In genomic region chr2:176821350-176821749, GRCh38 we compare ENCODE assay signal across 19 cellular contexts.
DNase-seq lines count a peak whose midpoint lies in the region; TF ChIP-seq lines count a peak whose summit lies in the region.
"Had no signal": no experiment of that assay in that cellular context is flagged by ENCODE, and none has a peak within 500 bp of the region (broad histone marks: within the 10 kb centered on the region; RNA-seq: fewer than 3 reads in every experiment).

No MANE protein-coding gene starts in this region.

- no peak overlapping the region for H3K9ac ChIP-seq in OCI-LY3 (ENCODE audit: low read length)

- no peaks in the 10 kb centered on the region for H3K36me3 ChIP-seq in OCI-LY3 (replicated peaks; ENCODE audit: low read depth, low read length)
- H3K36me3 ChIP-seq: brain microvascular endothelial cell had no signal

- H3K27ac ChIP-seq in C4-2B (no peak overlapping the region), OCI-LY3 (ENCODE audit: low read length) (no peak overlapping the region)
- H3K27ac ChIP-seq: brain microvascular endothelial cell, epithelial cell of prostate had no signal

- TF ChIP-seq CTCF in C4-2B (conservative IDR thresholded peaks at IDR 0.05), result peak; percentile 13; the same call in 1 of the 2 replicates
- TF ChIP-seq CTCF in GM12873 (IDR thresholded peaks at IDR 0.05; ENCODE audit: insufficient read depth, low read depth, low read length, missing control alignments), result peak; percentile 40
- TF ChIP-seq CTCF in OCI-LY3 (IDR thresholded peaks at IDR 0.05; ENCODE audit: low read depth, low read length), result peak; percentile 6; the same call in 1 of the 2 replicates
- TF ChIP-seq CTCF in fibroblast of villous mesenchyme (IDR thresholded peaks at IDR 0.05; ENCODE audit: insufficient read depth, low read depth, low read length), result peak; percentile 7

- H3K79me2 ChIP-seq in OCI-LY3 (ENCODE audit: low read length), result no peaks in the 10 kb centered on the region

- no peak overlapping the region for H2AFZ ChIP-seq in OCI-LY3 (ENCODE audit: low read depth, low read length)

- no peaks in the 10 kb centered on the region for H4K20me1 ChIP-seq in OCI-LY3 (ENCODE audit: insufficient read depth, low read length)

- no peak overlapping the region for H3K4me2 ChIP-seq in OCI-LY3 (ENCODE audit: low read length)

- no peaks in the 10 kb centered on the region for H3K9me3 ChIP-seq in OCI-LY3 (ENCODE audit: insufficient read depth, low read length)

- H3K4me3 ChIP-seq in OCI-LY3 (ENCODE audit: low read length), result no peak overlapping the region
- no peak overlapping the region for H3K4me3 ChIP-seq in fibroblast of villous mesenchyme (ENCODE audit: low read depth, low read length)

- 0 out of 2 replicates have a peak, but pooled peaks cover under 1% of the 10 kb centered on the region for H3K4me1 ChIP-seq in OCI-LY3 (ENCODE audit: low read length)

- H3K27me3 ChIP-seq in OCI-LY3 (ENCODE audit: low read depth, low read length), result peaks cover 16% of the 10 kb centered on the region
- H3K27me3 ChIP-seq: brain microvascular endothelial cell had no signal

- DNase-seq in fibroblast of villous mesenchyme (ENCODE audit: low read depth) (no peak), NCI-H69 (lab: John Stamatoyannopoulos, UW) (no peak), NCI-H510A (lab: John Stamatoyannopoulos, UW) (no peak)
- DNase-seq in stimulated activated CD4-positive, alpha-beta T cell treated with anti-CD3 and anti-CD28 coated beads, Interleukin-2, amount 100 ng/mL, for 48 hours, result no peak
- DNase-seq: activated CD4-positive, alpha-beta T cell treated with anti-CD3 and anti-CD28 coated beads, Interleukin-2, amount 10 ng/mL, durations not matched to agents 24 days and 14 days; brain microvascular endothelial cell; dermis blood vessel endothelial cell; midbrain; NCI-H1694 treated with DMSO at 0.1 percent for 48 hours; NK-92 treated with Interleukin-12 subunit alpha and Interleukin-12 subunit beta, amount 100 ng/mL, for 24 hours; posterior cingulate gyrus; stimulated activated CD4-positive, alpha-beta T cell treated with anti-CD3 and anti-CD28 coated beads, Interleukin-1b, Interleukin-23, amount 100 ng/mL, for 48 hours; stimulated activated naive CD4-positive, alpha-beta T cell treated with Interleukin-2 at 50 U/mL for 16 hours; SW 1271; trophoblast cell had no signal
